Comparison of ENCODE assay signal across 8 cellular contexts in genomic region chrX:9530848-9531274, GRCh38.
A peak's percentile ranks its signal among the peaks of the same experiment; 100 is the strongest.
DNase-seq lines count a peak whose midpoint lies in the region; ATAC-seq, FAIRE-seq and TF ChIP-seq lines count a peak whose summit lies in the region.

No MANE protein-coding gene starts in this region.

- no peak for TF ChIP-seq CTCF in bronchial epithelial cell (IDR thresholded peaks at IDR 0.05; ENCODE audit: insufficient read depth, low read length, severe bottlenecking)
- TF ChIP-seq CTCF in kidney epithelial cell (IDR thresholded peaks at IDR 0.05; ENCODE audit: insufficient read depth, low read length, poor library complexity, severe bottlenecking) = no peak

- H3K4me1 ChIP-seq in HAP-1 = peaks cover 61% of the 10 kb centered on the region

- no peak for ATAC-seq in HG02840 (IDR thresholded peaks at IDR 0.05; ENCODE audit: low FRiP score, unreplicated experiment)

- no peaks in the 10 kb centered on the region for H3K9me3 ChIP-seq in HAP-1

- H3K27me3 ChIP-seq in HAP-1 (ENCODE audit: low read depth) = no peaks in the 10 kb centered on the region
- no peaks in the 10 kb centered on the region for H3K27me3 ChIP-seq in bronchial epithelial cell (ENCODE audit: control insufficient read depth, insufficient read depth, low read length)
- H3K27me3 ChIP-seq in kidney epithelial cell (ENCODE audit: control insufficient read depth, insufficient read depth, low read length) = no peaks in the 10 kb centered on the region

- no peak for FAIRE-seq in bronchial epithelial cell (lab: Jason Lieb, UNC)

- H3K4me3 ChIP-seq in HAP-1 = no peak overlapping the region
- H3K4me3 ChIP-seq in bronchial epithelial cell (ENCODE audit: low read depth, low read length) = no peak overlapping the region
- H3K4me3 ChIP-seq in kidney epithelial cell (ENCODE audit: low read depth, low read length) = no peak overlapping the region

- H3K36me3 ChIP-seq in HAP-1 (replicated peaks) (no peaks in the 10 kb centered on the region), bronchial epithelial cell (ENCODE audit: control insufficient read depth, insufficient read depth, low read length) (no peaks in the 10 kb centered on the region), kidney epithelial cell (ENCODE audit: control insufficient read depth, insufficient read depth, low read length) (no peaks in the 10 kb centered on the region)

- in situ Hi-C loops in HAP-1 (cut with MboI; ENCODE audit: low sequenced_read_pairs) = no loop called here

- peak; percentile 84 for DNase-seq in ELR (ENCODE audit: low read depth)
- peak; percentile 94 to 95 for DNase-seq in HAP-1 (ENCODE audit: low spot score in 2 of 2)
- peak; percentile 47 for DNase-seq in NCI-H1694 (lab: John Stamatoyannopoulos, UW)
- DNase-seq in UCSD-AML1 (lab: John Stamatoyannopoulos, UW; ENCODE audit: unreplicated experiment) = peak; percentile 36
- DNase-seq in bronchial epithelial cell (ENCODE audit: low read depth) = peak; percentile 20
- peak; percentile 23 for DNase-seq in kidney epithelial cell (ENCODE audit: low read depth)
- DNase-seq in stimulated activated CD4-positive, alpha-beta T cell treated with anti-CD3 and anti-CD28 coated beads, Interleukin-2, amount 100 ng/mL, for 24 hours = peak; percentile 40 to 45

Comparison
In these comparisons a context has a peak if more than half of its experiments do, and no peak if none do; other contexts are left out.
1. DNase-seq: peak in every context shown above with its lines; median percentile 94 in HAP-1; 84 in ELR; 47 in NCI-H1694; 42 in stimulated activated CD4-positive, alpha-beta T cell treated with anti-CD3 and anti-CD28 coated beads, Interleukin-2, amount 100 ng/mL, for 24 hours; 36 in UCSD-AML1; 23 in kidney epithelial cell; 20 in bronchial epithelial cell.